8 cellular contexts compared by ENCODE assay signal in the genomic region with DNA sequence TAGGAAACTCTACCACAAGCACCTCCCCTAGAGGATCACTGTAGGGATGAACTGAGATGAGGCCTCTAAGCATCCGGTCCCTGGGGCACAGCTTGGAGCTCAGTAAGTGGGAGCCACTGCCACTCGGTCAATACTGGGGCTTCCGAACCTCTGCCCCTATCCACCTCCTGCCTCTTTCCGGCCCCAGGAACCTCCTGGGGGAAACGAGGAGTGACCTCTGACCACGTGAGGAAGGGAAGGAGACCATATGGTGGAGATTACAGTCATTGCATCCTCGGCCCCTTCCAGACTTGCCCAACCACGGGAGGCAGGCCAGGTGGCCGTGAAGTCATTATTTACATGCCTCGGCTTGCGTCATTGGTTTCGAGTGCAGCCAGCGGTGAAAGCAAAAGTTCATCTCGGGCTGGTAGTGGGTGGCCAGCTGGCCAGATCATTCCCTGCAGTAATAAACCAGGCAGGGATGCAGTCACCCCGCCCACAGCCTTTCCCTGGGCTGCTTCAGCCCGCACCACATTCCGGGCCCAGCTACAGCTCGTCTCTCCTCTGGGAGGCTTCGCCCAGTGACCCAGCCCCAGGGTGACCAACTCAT.
DNase-seq lines count a peak whose midpoint lies in the region; ATAC-seq lines count a peak whose summit lies in the region.

No MANE protein-coding gene starts in this region.

- H3K27me3 ChIP-seq in MG63 (no peaks in the 10 kb centered on the region), mucosa of rectum (ENCODE audit: control insufficient read depth in 2 of 2, insufficient read depth in 2 of 2, low read length in 2 of 2) (no peaks in the 10 kb centered on the region)

- H3K27me3 Mint-ChIP-seq in natural killer cell treated with Interleukin-12 subunit alpha and Interleukin-12 subunit beta and Interleukin-15 and Interleukin-18, amount 100 ng/mL, for 72 hours = peaks cover 3 to 9% of the 10 kb centered on the region in 2 donors

- H3K9me3 ChIP-seq in MG63 = no peaks in the 10 kb centered on the region
- H3K9me3 ChIP-seq in mucosa of rectum (ENCODE audit: control insufficient read depth in 2 of 2, low read length in 2 of 2) = no peaks in the 10 kb centered on the region

- H3K4me1 Mint-ChIP-seq in natural killer cell treated with Interleukin-12 subunit alpha and Interleukin-12 subunit beta and Interleukin-15 and Interleukin-18, amount 100 ng/mL, for 72 hours (ENCODE audit: low read depth in 2 of 2) = no peaks in the 10 kb centered on the region

- H3K27ac Mint-ChIP-seq in natural killer cell treated with Interleukin-12 subunit alpha and Interleukin-12 subunit beta and Interleukin-15 and Interleukin-18, amount 100 ng/mL, for 72 hours = no peak overlapping the region

- DNase-seq in COLO668 (lab: John Stamatoyannopoulos, UW; ENCODE audit: unreplicated experiment) (peak; percentile 96), MG63 (peak; percentile 96), dermis blood vessel endothelial cell (peak; percentile 48), occipital lobe (lab: John Stamatoyannopoulos, UW) (no peak), SW 1271 (lab: John Stamatoyannopoulos, UW) (no peak)
- DNase-seq in natural killer cell treated with Interleukin-12 subunit alpha and Interleukin-12 subunit beta and Interleukin-15 and Interleukin-18, amount 100 ng/mL, for 72 hours (ENCODE audit: low spot score) = no peak

- H3K4me3 Mint-ChIP-seq in natural killer cell treated with Interleukin-12 subunit alpha and Interleukin-12 subunit beta and Interleukin-15 and Interleukin-18, amount 100 ng/mL, for 72 hours = no peak overlapping the region

- no peak for ATAC-seq in GM21717 (IDR thresholded peaks at IDR 0.05; ENCODE audit: unreplicated experiment)
- no peak for ATAC-seq in natural killer cell treated with Interleukin-12 subunit alpha and Interleukin-12 subunit beta and Interleukin-15 and Interleukin-18, amount 100 ng/mL, for 72 hours

- H3K4me3 ChIP-seq in MG63 = no peak overlapping the region
- H3K4me3 ChIP-seq in mucosa of rectum (ENCODE audit: low read length in 2 of 2) = no peak overlapping the region

- peak overlapping the region in 1 of 2 donors; percentile 25 for H3K9ac ChIP-seq in mucosa of rectum (ENCODE audit: low read depth in 1 of 2, low read length in 2 of 2)

- H3K27ac ChIP-seq in mucosa of rectum (ENCODE audit: low read depth in 2 of 2, low read length in 2 of 2) = peak overlapping the region; percentile 74 to 87

- H3K36me3 Mint-ChIP-seq in natural killer cell treated with Interleukin-12 subunit alpha and Interleukin-12 subunit beta and Interleukin-15 and Interleukin-18, amount 100 ng/mL, for 72 hours = no peaks in the 10 kb centered on the region

- H3K9me3 Mint-ChIP-seq in natural killer cell treated with Interleukin-12 subunit alpha and Interleukin-12 subunit beta and Interleukin-15 and Interleukin-18, amount 100 ng/mL, for 72 hours = no peaks in the 10 kb centered on the region

- H3K4me1 ChIP-seq in mucosa of rectum (ENCODE audit: control insufficient read depth in 2 of 2, insufficient read depth in 2 of 2, low read length in 2 of 2) = peaks cover 9 to 22% of the 10 kb centered on the region in 2 donors

- no peaks in the 10 kb centered on the region for H3K36me3 ChIP-seq in MG63
- H3K36me3 ChIP-seq in mucosa of rectum (ENCODE audit: control insufficient read depth in 2 of 2, insufficient read depth in 2 of 2, low read length in 2 of 2) = no peaks in the 10 kb centered on the region

Comparison
In these comparisons a context has a peak if more than half of its experiments do, and no peak if none do; other contexts are left out.
1. DNase-seq: peak in COLO668 (single experiment), MG63 (single experiment) and dermis blood vessel endothelial cell (single experiment); none in occipital lobe (single experiment), natural killer cell treated with Interleukin-12 subunit alpha and Interleukin-12 subunit beta and Interleukin-15 and Interleukin-18, amount 100 ng/mL, for 72 hours (single experiment) and SW 1271 (0 of 2).